ENCODE assay signal across 8 cellular contexts in genomic region chr11:1572200-1573076, GRCh38. TPM values are rescaled to one million over a fixed set of nuclear protein-coding genes. Genes with fewer than 3 reads are reported as not detected.
DNase-seq lines count a peak whose midpoint lies in the region; ATAC-seq, FAIRE-seq and TF ChIP-seq lines count a peak whose summit lies in the region.

Gene DUSP8, minus strand, starts transcription at chr11:1572271. Its CDS starts 6,445 bp downstream, at chr11:1565826.

- WGBS in right cardiac atrium = under 1% methylated on average over 123 of the region's 123 CpGs
- WGBS in prostate gland = 1% methylated on average over 99 of the region's 123 CpGs

- no peak for FAIRE-seq in H54 (lab: Jason Lieb, UNC)

- intact Hi-C loops in Calu3 (cut with micrococcal nuclease; ENCODE audit: unreplicated experiment) (no loop called here), right cardiac atrium (cut with DNase I) (loop anchor here in 2 of 4 donors (5.0 kb wide), 1 partner anchor 370 kb away; no protein-coding TSS in a partner anchor), prostate gland (cut with DNase I) (no loop called here)

- H3K27me3 ChIP-seq in right cardiac atrium (ENCODE audit: control insufficient read depth, insufficient read depth) = no peaks in the 10 kb centered on the region
- no peaks in the 10 kb centered on the region for H3K27me3 ChIP-seq in prostate gland (replicated peaks; ENCODE audit: insufficient read depth)

- no peak within 1 kb of the TSS for H3K27ac Mint-ChIP-seq in Calu3 (ENCODE audit: unreplicated experiment)
- H3K27ac Mint-ChIP-seq in type B pancreatic cell = no peak within 1 kb of the TSS

- H3K9me3 Mint-ChIP-seq in Calu3 (ENCODE audit: low read depth, unreplicated experiment) = no peaks in the 10 kb centered on the region
- no peaks in the 10 kb centered on the region for H3K9me3 Mint-ChIP-seq in type B pancreatic cell

- peak within 1 kb of the TSS; percentile 30 for H3K27ac ChIP-seq in right cardiac atrium (ENCODE audit: low read length)
- peak within 1 kb of the TSS; percentile 68 to 72 for H3K27ac ChIP-seq in prostate gland

- DNase-seq in Calu3 (peak; percentile 95), H54 (ENCODE audit: insufficient read length, low spot score) (peak; percentile 97), NCI-H146 (lab: John Stamatoyannopoulos, UW) (peak; percentile 91), T1000 (lab: John Stamatoyannopoulos, UW) (peak; percentile 78), astrocyte of the cerebellum (ENCODE audit: low read depth) (peak; percentile 44), right cardiac atrium (peak; percentile 94 to 98 (median 98)), prostate gland (ENCODE audit: low spot score) (peak; percentile 82), type B pancreatic cell (ENCODE audit: extremely low spot score, unreplicated experiment) (peak; percentile 94)

- BruUV-seq in Calu3 (replicated peaks; lab: Mats Ljungman, UMichigan) = TSS peak; percentile 17

- H3K9me3 ChIP-seq in right cardiac atrium (ENCODE audit: control insufficient read depth, low read length) (no peaks in the 10 kb centered on the region), prostate gland (no peaks in the 10 kb centered on the region)

- in situ Hi-C loops in astrocyte of the cerebellum (cut with HindIII; ENCODE audit: low sequenced_read_pairs) = no loop called here

- no peaks in the 10 kb centered on the region for H3K36me3 ChIP-seq in prostate gland

- peak; percentile 45; the same call in 1 of the 2 replicates for TF ChIP-seq POLR2A in H54 (IDR thresholded peaks at IDR 0.05; ENCODE audit: low read depth, low read length)
- TF ChIP-seq POLR2A in prostate gland (IDR thresholded peaks at IDR 0.05) = peak; percentile 28

- H3K4me1 Mint-ChIP-seq in Calu3 (ENCODE audit: low read depth, unreplicated experiment) (peaks cover 7% of the 10 kb centered on the region), type B pancreatic cell (ENCODE audit: unreplicated experiment) (peaks cover 5% of the 10 kb centered on the region)

- H3K4me3 ChIP-seq in astrocyte of the cerebellum (ENCODE audit: low read depth, low read length) = peak within 1 kb of the TSS; percentile 43
- peak within 1 kb of the TSS; percentile 93 for H3K4me3 ChIP-seq in right cardiac atrium (ENCODE audit: low read length)
- peak within 1 kb of the TSS; percentile 38 to 60 for H3K4me3 ChIP-seq in prostate gland

- H3K36me3 Mint-ChIP-seq in Calu3 (ENCODE audit: insufficient read depth, unreplicated experiment) (peaks cover 43% of the 10 kb centered on the region), type B pancreatic cell (no peaks in the 10 kb centered on the region)

- peak; percentile 79 to 85 for ATAC-seq in right cardiac atrium

- H3K4me1 ChIP-seq in right cardiac atrium (ENCODE audit: control insufficient read depth, insufficient read depth, low read length) (no peaks in the 10 kb centered on the region), prostate gland (replicated peaks) (peaks cover 9% of the 10 kb centered on the region)

- no peaks in the 10 kb centered on the region for H3K27me3 Mint-ChIP-seq in Calu3 (ENCODE audit: unreplicated experiment)
- H3K27me3 Mint-ChIP-seq in type B pancreatic cell = peaks cover 37% of the 10 kb centered on the region

- no peak for TF ChIP-seq CTCF in Calu3 (IDR thresholded peaks at IDR 0.05; ENCODE audit: unreplicated experiment)
- TF ChIP-seq CTCF in astrocyte of the cerebellum (IDR thresholded peaks at IDR 0.05; ENCODE audit: low read depth, low read length, missing control alignments) = no peak
- TF ChIP-seq CTCF in prostate gland (IDR thresholded peaks at IDR 0.05) = no peak
- no peak for TF ChIP-seq CTCF in type B pancreatic cell (conservative IDR thresholded peaks at IDR 0.05)

- peak within 1 kb of the TSS; percentile 77 for H3K4me3 Mint-ChIP-seq in Calu3 (ENCODE audit: low read depth, unreplicated experiment)
- H3K4me3 Mint-ChIP-seq in type B pancreatic cell = no peak within 1 kb of the TSS

- CTCF ChIA-PET in Calu3 (lab: Charles Lee) = interaction anchor here (0.6 to 3.0 kb wide), 6 partner anchors 14 to 420 kb away, joined by 3 to 92 read pairs (median 3); no protein-coding TSS in a partner anchor

RNA-seq across cellular contexts. Expression of gene DUSP8, which starts in this region (rescaled TPM):
- total RNA-seq in Calu3 (2022) (12.1 and 14.0 TPM in 2 replicates), right cardiac atrium (10 to 100 TPM; 10.1 to 15.6 (median 12.3) TPM), prostate gland (10 to 100 TPM in 1 of 2 donors, 1 to 10 TPM in 1; 8.8 to 17.2 TPM), type B pancreatic cell (ENCODE audit: low replicate concordance) (8.4 and 16.1 TPM in 2 replicates)
- polyA plus RNA-seq in right cardiac atrium = 13.3 TPM

Comparison
In these comparisons a context has a peak if more than half of its experiments do, and no peak if none do; other contexts are left out.
1. Peak in every context shown above with its lines: DNase-seq, ATAC-seq, H3K4me3 ChIP-seq and H3K27ac ChIP-seq.
2. DNase-seq: peak in every context shown above with its lines; median percentile 98 in right cardiac atrium; 97 in H54; 95 in Calu3; 94 in type B pancreatic cell; 91 in NCI-H146; 82 in prostate gland; 78 in T1000; 44 in astrocyte of the cerebellum.
3. H3K4me3 ChIP-seq: peak in every context shown above with its lines; median percentile 93 in right cardiac atrium; 49 in prostate gland; 43 in astrocyte of the cerebellum.